In the genomic region with DNA sequence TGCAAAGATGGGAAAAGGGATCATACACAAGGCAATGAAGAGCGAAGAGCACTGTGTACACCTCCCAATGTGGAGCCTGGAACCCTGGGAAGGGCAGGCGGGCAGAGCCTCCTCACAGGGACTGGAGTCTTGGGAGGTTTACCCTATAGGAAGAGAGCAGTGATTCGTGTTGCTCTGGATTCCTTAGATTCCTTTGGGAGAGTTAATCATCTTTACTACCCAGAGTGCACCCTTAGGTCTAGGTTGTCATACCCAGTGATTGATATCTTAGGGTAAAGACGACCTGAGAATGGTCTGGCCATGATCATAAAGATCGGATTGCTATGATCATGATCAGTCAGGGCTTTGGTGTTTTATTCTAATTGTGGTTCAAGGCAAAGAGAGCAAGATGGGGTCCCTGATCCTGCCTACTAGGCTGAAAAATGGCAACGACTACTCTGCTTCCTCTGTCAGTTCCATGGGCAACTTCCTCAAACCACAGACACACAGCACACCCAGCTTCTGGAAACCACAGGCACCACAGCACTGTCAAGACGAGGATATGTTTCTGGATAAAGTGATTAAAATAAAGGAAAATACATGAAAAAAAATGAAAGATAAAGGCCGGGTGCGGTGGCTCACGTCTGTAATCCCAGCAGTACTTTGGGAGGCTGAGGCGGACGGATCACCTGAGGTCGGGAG, we compare ENCODE assay signal across 14 cellular contexts. TPM values are rescaled to one million over a fixed set of nuclear protein-coding genes. Genes with fewer than 3 reads are reported as not detected.
DNase-seq lines count a peak whose midpoint lies in the region; ATAC-seq and TF ChIP-seq lines count a peak whose summit lies in the region.
"Had no signal": no experiment of that assay in that cellular context is flagged by ENCODE, and none has a peak within 500 bp of the region (broad histone marks: within the 10 kb centered on the region; RNA-seq: fewer than 3 reads in every experiment).

No MANE protein-coding gene starts in this region.

- H3K4me3 Mint-ChIP-seq in Calu3 (ENCODE audit: low read depth, unreplicated experiment), result no peak overlapping the region
- H3K4me3 Mint-ChIP-seq: activated B cell treated with CpG ODN at 0.5 μM for 24 hours; CD8-positive, alpha-beta T cell had no signal

- no peak overlapping the region for H2AK5ac ChIP-seq in mesendoderm (ENCODE audit: low read length)

- H3K18ac ChIP-seq in mesendoderm (ENCODE audit: low read length), result no peak overlapping the region

- H3K27me3 Mint-ChIP-seq in Calu3 (ENCODE audit: unreplicated experiment), result no peaks in the 10 kb centered on the region
- H3K27me3 Mint-ChIP-seq: activated B cell treated with CpG ODN at 0.5 μM for 24 hours had no signal

- H3K36me3 Mint-ChIP-seq in Calu3 (ENCODE audit: insufficient read depth, unreplicated experiment), result peaks cover 50% of the 10 kb centered on the region

- H4K5ac ChIP-seq in mesendoderm (ENCODE audit: low read length), result no peak overlapping the region

- no peak for ATAC-seq in HG03565 (IDR thresholded peaks at IDR 0.05; ENCODE audit: unreplicated experiment)
- ATAC-seq: CD8-positive, alpha-beta T cell had no signal

- peaks cover 5% of the 10 kb centered on the region for H3K36me3 ChIP-seq in mesendoderm (ENCODE audit: control insufficient read depth, insufficient read depth, low read length)

- no peaks in the 10 kb centered on the region for H3K79me2 ChIP-seq in mesendoderm (ENCODE audit: control insufficient read depth, insufficient read depth, low read length)

- no peak overlapping the region for H2BK120ac ChIP-seq in mesendoderm (ENCODE audit: low read depth, low read length)

- H3K4me2 ChIP-seq in mesendoderm (ENCODE audit: low read length), result no peak overlapping the region

- intact Hi-C loops in Calu3 (cut with micrococcal nuclease; ENCODE audit: unreplicated experiment), result no loop called here

- H3K4me1 Mint-ChIP-seq in Calu3 (ENCODE audit: low read depth, unreplicated experiment), result peaks cover 20% of the 10 kb centered on the region
- H3K4me1 Mint-ChIP-seq: activated B cell treated with CpG ODN at 0.5 μM for 24 hours had no signal

- no peak overlapping the region for H2BK15ac ChIP-seq in mesendoderm (replicated peaks; ENCODE audit: low read depth)

- H3K56ac ChIP-seq in mesendoderm (ENCODE audit: low read length), result no peak overlapping the region

- no peak overlapping the region for H3K4ac ChIP-seq in mesendoderm (ENCODE audit: low read depth, low read length)

- H3K4me1 ChIP-seq in mesendoderm (ENCODE audit: control insufficient read depth, low read depth, low read length), result no peaks in the 10 kb centered on the region

- no peak for TF ChIP-seq CTCF in Calu3 (IDR thresholded peaks at IDR 0.05; ENCODE audit: unreplicated experiment)
- no peak for TF ChIP-seq CTCF in VCaP (conservative IDR thresholded peaks at IDR 0.05)

- BruUV-seq in Calu3 (replicated peaks; lab: Mats Ljungman, UMichigan), result no TSS peak

- no peak for DNase-seq in Calu3
- peak; percentile 64 to 70 for DNase-seq in Kasumi-1 (lab: John Stamatoyannopoulos, UW)
- DNase-seq in mesendoderm, result peak; percentile 43
- DNase-seq in SW480 (ENCODE audit: low spot score), result no peak
- DNase-seq in T1000 (lab: John Stamatoyannopoulos, UW), result no peak
- no peak for DNase-seq in HUDEP-2 (lab: John Stamatoyannopoulos, UW; ENCODE audit: unreplicated experiment in 76 of 76)
- DNase-seq: activated B cell treated with CpG ODN at 0.5 μM for 24 hours; CD8-positive, alpha-beta T cell; cerebellar nuclear complex; NCI-H1105; stimulated activated CD4-positive, alpha-beta T cell treated with anti-CD3 and anti-CD28 coated beads, Interleukin-4, amount 100 ng/mL, for 24 hours had no signal

- CTCF ChIA-PET in Calu3 (lab: Charles Lee), result no interaction called here

- peak overlapping the region; percentile 86 for H3K27ac ChIP-seq in VCaP
- H3K27ac ChIP-seq in mesendoderm (ENCODE audit: low read depth, low read length), result no peak overlapping the region
- H3K27ac ChIP-seq: parathyroid adenoma had no signal

- WGBS in mesendoderm (ENCODE audit: extremely low coverage, insufficient coverage, low lambda C conversion rate), result no CpG with 5 or more reads among the region's 13 CpGs

- no peaks in the 10 kb centered on the region for H3K27me3 ChIP-seq in mesendoderm (ENCODE audit: insufficient read depth, low read length, poor library complexity)

- H3K23ac ChIP-seq in mesendoderm (ENCODE audit: low read length), result no peak overlapping the region

- H3K4me3 ChIP-seq in mesendoderm (ENCODE audit: low read length), result no peak overlapping the region

- H3K79me1 ChIP-seq in mesendoderm (ENCODE audit: low read length), result peaks cover 3% of the 10 kb centered on the region

- no peak overlapping the region for H4K8ac ChIP-seq in mesendoderm (ENCODE audit: low read depth, low read length)

- no peak overlapping the region for H2BK5ac ChIP-seq in mesendoderm (ENCODE audit: low read length)

- no peaks in the 10 kb centered on the region for H3K9me3 Mint-ChIP-seq in Calu3 (ENCODE audit: low read depth, unreplicated experiment)
- H3K9me3 Mint-ChIP-seq: activated B cell treated with CpG ODN at 0.5 μM for 24 hours; CD8-positive, alpha-beta T cell had no signal

- H3K27ac Mint-ChIP-seq in Calu3 (ENCODE audit: unreplicated experiment), result peak overlapping the region; percentile 19
- H3K27ac Mint-ChIP-seq: activated B cell treated with CpG ODN at 0.5 μM for 24 hours; CD8-positive, alpha-beta T cell had no signal

- no peak overlapping the region for H3K9ac ChIP-seq in mesendoderm (ENCODE audit: low read length)
- H3K9ac ChIP-seq: parathyroid adenoma had no signal

RNA-seq across cellular contexts. Expression of a gene that starts 20.4 kb away (rescaled TPM):
- 5.4 and 6.5 TPM in 2 replicates for total RNA-seq in Calu3 (2022)
- polyA plus RNA-seq in mesendoderm (2013, experiment 1 of 2), result 3.7 TPM
- 3.7 TPM for polyA plus RNA-seq in mesendoderm (2013, experiment 2 of 2)

RNA-seq across cellular contexts. Expression of a gene that starts 38.9 kb away (rescaled TPM):
- 80.4 and 84.3 TPM in 2 replicates for total RNA-seq in Calu3 (2022)
- polyA plus RNA-seq in mesendoderm (2013, experiment 1 of 2), result 120 TPM
- polyA plus RNA-seq in mesendoderm (2013, experiment 2 of 2), result 116 TPM

Comparison
In these comparisons a context has a peak if more than half of its experiments do, and no peak if none do; other contexts are left out.
1. DNase-seq: peak in Kasumi-1 (2 of 2) and mesendoderm (single experiment); none in Calu3 (single experiment), SW480 (single experiment), T1000 (single experiment) and HUDEP-2 (0 of 76).